In the genomic region with DNA sequence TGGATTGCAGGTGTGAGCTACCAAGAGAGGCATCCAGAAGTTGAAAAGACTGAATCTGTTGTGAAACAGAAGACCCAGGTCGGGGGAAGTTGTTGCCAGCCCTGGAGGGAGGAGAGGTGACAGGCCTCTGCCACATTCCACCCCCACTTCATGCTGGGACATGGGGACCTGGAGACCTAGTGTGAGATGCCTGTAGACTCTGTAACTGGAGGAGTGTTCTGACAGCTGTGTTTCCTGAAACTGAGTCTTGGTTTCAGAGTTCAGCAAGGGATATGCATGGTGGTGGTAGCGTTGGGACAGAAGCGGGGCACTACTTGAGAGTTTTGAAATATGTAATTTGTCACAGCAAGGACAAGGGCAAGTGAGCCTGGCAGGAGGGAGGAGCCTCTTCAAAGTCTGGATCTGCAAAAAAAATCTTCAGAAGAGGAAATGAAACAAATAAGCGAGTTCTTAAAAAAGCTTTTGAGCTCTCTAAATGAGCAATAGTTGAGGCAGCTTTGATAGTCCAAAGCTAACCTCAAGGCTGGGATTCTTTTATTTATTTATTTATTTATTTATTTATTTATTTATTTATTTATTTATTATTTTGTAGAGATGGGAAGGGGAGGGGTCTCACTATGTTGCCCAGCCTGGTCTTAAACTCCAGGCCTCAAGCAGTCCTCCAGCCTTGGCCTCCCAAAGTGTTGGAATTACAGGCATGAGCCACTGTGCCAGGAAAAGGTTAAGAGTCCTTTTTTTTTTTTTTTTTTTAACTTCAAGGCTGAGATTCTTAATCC, we compare ENCODE assay signal across 1 cellular context.
TF ChIP-seq lines count a peak whose summit lies in the region.

No MANE protein-coding gene starts in this region.

TF ChIP-seq in GM12878, 131 proteins besides CTCF, POLR2A, EP300 and RAD21 (continued from another document and continues in another):
- TF ChIP-seq, protein P1, sequence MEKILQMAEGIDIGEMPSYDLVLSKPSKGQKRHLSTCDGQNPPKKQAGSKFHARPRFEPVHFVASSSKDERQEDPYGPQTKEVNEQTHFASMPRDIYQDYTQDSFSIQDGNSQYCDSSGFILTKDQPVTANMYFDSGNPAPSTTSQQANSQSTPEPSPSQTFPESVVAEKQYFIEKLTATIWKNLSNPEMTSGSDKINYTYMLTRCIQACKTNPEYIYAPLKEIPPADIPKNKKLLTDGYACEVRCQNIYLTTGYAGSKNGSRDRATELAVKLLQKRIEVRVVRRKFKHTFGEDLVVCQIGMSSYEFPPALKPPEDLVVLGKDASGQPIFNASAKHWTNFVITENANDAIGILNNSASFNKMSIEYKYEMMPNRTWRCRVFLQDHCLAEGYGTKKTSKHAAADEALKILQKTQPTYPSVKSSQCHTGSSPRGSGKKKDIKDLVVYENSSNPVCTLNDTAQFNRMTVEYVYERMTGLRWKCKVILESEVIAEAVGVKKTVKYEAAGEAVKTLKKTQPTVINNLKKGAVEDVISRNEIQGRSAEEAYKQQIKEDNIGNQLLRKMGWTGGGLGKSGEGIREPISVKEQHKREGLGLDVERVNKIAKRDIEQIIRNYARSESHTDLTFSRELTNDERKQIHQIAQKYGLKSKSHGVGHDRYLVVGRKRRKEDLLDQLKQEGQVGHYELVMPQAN (conservative IDR thresholded peaks at IDR 0.05), result peak; percentile 40; the same call in 1 of the 2 replicates
- 0 out of 2 replicates have a peak, but pooled peaks have one; percentile 56 for TF ChIP-seq PML (IDR thresholded peaks at IDR 0.05; ENCODE audit: low read length)
- TF ChIP-seq IRF4 (IDR thresholded peaks at IDR 0.05; ENCODE audit: low read depth, low read length), result peak; percentile 85
- TF ChIP-seq, protein P2, sequence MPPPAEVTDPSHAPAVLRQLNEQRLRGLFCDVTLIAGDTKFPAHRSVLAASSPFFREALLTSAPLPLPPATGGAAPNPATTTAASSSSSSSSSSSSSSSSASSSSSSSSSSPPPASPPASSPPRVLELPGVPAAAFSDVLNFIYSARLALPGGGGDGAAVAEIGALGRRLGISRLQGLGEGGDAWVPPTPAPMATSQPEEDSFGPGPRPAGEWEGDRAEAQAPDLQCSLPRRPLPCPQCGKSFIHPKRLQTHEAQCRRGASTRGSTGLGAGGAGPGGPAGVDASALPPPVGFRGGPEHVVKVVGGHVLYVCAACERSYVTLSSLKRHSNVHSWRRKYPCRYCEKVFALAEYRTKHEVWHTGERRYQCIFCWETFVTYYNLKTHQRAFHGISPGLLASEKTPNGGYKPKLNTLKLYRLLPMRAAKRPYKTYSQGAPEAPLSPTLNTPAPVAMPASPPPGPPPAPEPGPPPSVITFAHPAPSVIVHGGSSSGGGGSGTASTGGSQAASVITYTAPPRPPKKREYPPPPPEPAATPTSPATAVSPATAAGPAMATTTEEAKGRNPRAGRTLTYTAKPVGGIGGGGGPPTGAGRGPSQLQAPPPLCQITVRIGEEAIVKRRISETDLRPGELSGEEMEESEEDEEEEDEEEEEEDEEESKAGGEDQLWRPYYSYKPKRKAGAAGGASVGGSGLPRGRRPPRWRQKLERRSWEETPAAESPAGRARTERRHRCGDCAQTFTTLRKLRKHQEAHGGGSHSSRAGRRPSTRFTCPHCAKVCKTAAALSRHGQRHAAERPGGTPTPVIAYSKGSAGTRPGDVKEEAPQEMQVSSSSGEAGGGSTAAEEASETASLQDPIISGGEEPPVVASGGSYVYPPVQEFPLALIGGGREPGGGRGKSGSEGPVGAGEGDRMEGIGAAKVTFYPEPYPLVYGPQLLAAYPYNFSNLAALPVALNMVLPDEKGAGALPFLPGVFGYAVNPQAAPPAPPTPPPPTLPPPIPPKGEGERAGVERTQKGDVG (CRISPR knock-in tag; IDR thresholded peaks at IDR 0.05), result no peak
- no peak for TF ChIP-seq MYC (IDR thresholded peaks at IDR 0.05; ENCODE audit: insufficient read depth, insufficient read length, insufficient replicate concordance, low read length, severe bottlenecking)
- TF ChIP-seq JUND (IDR thresholded peaks at IDR 0.05; ENCODE audit: low read depth, low read length), result 0 out of 2 replicates have a peak, but pooled peaks have one; percentile 16
- no peak for TF ChIP-seq NFXL1 (IDR thresholded peaks at IDR 0.05; ENCODE audit: borderline replicate concordance)
- TF ChIP-seq WRNIP1 (IDR thresholded peaks at IDR 0.05; ENCODE audit: borderline replicate concordance, low read depth, low read length), result no peak
- peak; percentile 58; the same call in 1 of the 2 replicates for TF ChIP-seq YY1 (IDR thresholded peaks at IDR 0.05; ENCODE audit: low read depth, low read length)
- no peak for TF ChIP-seq ZBTB33 (IDR thresholded peaks at IDR 0.05)
- TF ChIP-seq USF2 (IDR thresholded peaks at IDR 0.05; ENCODE audit: borderline replicate concordance, low read depth, low read length), result no peak
- TF ChIP-seq, protein P3, sequence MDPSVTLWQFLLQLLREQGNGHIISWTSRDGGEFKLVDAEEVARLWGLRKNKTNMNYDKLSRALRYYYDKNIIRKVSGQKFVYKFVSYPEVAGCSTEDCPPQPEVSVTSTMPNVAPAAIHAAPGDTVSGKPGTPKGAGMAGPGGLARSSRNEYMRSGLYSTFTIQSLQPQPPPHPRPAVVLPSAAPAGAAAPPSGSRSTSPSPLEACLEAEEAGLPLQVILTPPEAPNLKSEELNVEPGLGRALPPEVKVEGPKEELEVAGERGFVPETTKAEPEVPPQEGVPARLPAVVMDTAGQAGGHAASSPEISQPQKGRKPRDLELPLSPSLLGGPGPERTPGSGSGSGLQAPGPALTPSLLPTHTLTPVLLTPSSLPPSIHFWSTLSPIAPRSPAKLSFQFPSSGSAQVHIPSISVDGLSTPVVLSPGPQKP (IDR thresholded peaks at IDR 0.05; ENCODE audit: low read depth, low read length), result no peak
- no peak for TF ChIP-seq HDAC6 (IDR thresholded peaks at IDR 0.05; ENCODE audit: unreplicated experiment)
- no peak for TF ChIP-seq SRF (IDR thresholded peaks at IDR 0.05; ENCODE audit: low read depth in 2 of 2, low read length in 2 of 2)
- TF ChIP-seq ZNF217 (IDR thresholded peaks at IDR 0.05), result no peak
- TF ChIP-seq MTA3 (IDR thresholded peaks at IDR 0.05; ENCODE audit: borderline replicate concordance, low read length), result peak; percentile 96
- TF ChIP-seq BCL3 (IDR thresholded peaks at IDR 0.05; ENCODE audit: borderline replicate concordance, insufficient read depth, low read depth, low read length, poor library complexity, severe bottlenecking), result peak; percentile 46
- TF ChIP-seq, protein P4, sequence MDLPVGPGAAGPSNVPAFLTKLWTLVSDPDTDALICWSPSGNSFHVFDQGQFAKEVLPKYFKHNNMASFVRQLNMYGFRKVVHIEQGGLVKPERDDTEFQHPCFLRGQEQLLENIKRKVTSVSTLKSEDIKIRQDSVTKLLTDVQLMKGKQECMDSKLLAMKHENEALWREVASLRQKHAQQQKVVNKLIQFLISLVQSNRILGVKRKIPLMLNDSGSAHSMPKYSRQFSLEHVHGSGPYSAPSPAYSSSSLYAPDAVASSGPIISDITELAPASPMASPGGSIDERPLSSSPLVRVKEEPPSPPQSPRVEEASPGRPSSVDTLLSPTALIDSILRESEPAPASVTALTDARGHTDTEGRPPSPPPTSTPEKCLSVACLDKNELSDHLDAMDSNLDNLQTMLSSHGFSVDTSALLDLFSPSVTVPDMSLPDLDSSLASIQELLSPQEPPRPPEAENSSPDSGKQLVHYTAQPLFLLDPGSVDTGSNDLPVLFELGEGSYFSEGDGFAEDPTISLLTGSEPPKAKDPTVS (IDR thresholded peaks at IDR 0.05; ENCODE audit: low read depth, low read length), result no peak
- no peak for TF ChIP-seq RCOR1 (conservative IDR thresholded peaks at IDR 0.05; ENCODE audit: low read depth, low read length)
- TF ChIP-seq BACH1 (IDR thresholded peaks at IDR 0.05; ENCODE audit: borderline replicate concordance), result peak; percentile 35; the same call in 1 of the 2 replicates
- TF ChIP-seq SUZ12 (IDR thresholded peaks at IDR 0.05; ENCODE audit: unreplicated experiment), result no peak
- TF ChIP-seq SIX5 (IDR thresholded peaks at IDR 0.05; ENCODE audit: low read depth, low read length, severe bottlenecking), result no peak
- peak; percentile 37; the same call in 1 of the 2 replicates for TF ChIP-seq NR2F1 (conservative IDR thresholded peaks at IDR 0.05)
- TF ChIP-seq, protein P5, sequence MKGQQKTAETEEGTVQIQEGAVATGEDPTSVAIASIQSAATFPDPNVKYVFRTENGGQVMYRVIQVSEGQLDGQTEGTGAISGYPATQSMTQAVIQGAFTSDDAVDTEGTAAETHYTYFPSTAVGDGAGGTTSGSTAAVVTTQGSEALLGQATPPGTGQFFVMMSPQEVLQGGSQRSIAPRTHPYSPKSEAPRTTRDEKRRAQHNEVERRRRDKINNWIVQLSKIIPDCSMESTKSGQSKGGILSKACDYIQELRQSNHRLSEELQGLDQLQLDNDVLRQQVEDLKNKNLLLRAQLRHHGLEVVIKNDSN (IDR thresholded peaks at IDR 0.05; ENCODE audit: borderline replicate concordance, extremely low read length, insufficient read depth, low read depth, low read length), result no peak
- TF ChIP-seq SUPT20H (IDR thresholded peaks at IDR 0.05; ENCODE audit: borderline replicate concordance, control insufficient read depth, low read depth, low read length), result no peak
- TF ChIP-seq TCF3 (IDR thresholded peaks at IDR 0.05; ENCODE audit: borderline replicate concordance, insufficient read depth, low read depth, low read length), result peak; percentile 83
- no peak for TF ChIP-seq LARP7 (IDR thresholded peaks at IDR 0.05)
- TF ChIP-seq, protein P6, sequence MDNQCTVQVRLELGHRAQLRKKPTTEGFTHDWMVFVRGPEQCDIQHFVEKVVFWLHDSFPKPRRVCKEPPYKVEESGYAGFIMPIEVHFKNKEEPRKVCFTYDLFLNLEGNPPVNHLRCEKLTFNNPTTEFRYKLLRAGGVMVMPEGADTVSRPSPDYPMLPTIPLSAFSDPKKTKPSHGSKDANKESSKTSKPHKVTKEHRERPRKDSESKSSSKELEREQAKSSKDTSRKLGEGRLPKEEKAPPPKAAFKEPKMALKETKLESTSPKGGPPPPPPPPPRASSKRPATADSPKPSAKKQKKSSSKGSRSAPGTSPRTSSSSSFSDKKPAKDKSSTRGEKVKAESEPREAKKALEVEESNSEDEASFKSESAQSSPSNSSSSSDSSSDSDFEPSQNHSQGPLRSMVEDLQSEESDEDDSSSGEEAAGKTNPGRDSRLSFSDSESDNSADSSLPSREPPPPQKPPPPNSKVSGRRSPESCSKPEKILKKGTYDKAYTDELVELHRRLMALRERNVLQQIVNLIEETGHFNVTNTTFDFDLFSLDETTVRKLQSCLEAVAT (IDR thresholded peaks at IDR 0.05), result no peak; the same call in 1 of the 2 replicates
- no peak for TF ChIP-seq NFYA (IDR thresholded peaks at IDR 0.05; ENCODE audit: borderline replicate concordance, low read depth, low read length)
- TF ChIP-seq ZNF384 (IDR thresholded peaks at IDR 0.05; ENCODE audit: borderline replicate concordance, low read depth, low read length), result peak; percentile 93
- TF ChIP-seq, protein P7, sequence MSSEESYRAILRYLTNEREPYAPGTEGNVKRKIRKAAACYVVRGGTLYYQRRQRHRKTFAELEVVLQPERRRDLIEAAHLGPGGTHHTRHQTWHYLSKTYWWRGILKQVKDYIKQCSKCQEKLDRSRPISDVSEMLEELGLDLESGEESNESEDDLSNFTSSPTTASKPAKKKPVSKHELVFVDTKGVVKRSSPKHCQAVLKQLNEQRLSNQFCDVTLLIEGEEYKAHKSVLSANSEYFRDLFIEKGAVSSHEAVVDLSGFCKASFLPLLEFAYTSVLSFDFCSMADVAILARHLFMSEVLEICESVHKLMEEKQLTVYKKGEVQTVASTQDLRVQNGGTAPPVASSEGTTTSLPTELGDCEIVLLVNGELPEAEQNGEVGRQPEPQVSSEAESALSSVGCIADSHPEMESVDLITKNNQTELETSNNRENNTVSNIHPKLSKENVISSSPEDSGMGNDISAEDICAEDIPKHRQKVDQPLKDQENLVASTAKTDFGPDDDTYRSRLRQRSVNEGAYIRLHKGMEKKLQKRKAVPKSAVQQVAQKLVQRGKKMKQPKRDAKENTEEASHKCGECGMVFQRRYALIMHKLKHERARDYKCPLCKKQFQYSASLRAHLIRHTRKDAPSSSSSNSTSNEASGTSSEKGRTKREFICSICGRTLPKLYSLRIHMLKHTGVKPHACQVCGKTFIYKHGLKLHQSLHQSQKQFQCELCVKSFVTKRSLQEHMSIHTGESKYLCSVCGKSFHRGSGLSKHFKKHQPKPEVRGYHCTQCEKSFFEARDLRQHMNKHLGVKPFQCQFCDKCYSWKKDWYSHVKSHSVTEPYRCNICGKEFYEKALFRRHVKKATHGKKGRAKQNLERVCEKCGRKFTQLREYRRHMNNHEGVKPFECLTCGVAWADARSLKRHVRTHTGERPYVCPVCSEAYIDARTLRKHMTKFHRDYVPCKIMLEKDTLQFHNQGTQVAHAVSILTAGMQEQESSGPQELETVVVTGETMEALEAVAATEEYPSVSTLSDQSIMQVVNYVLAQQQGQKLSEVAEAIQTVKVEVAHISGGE (CRISPR knock-in tag; IDR thresholded peaks at IDR 0.05), result no peak
- TF ChIP-seq ZZZ3 (IDR thresholded peaks at IDR 0.05; ENCODE audit: control insufficient read depth, insufficient read length, low read depth), result no peak
- TF ChIP-seq TCF7 (IDR thresholded peaks at IDR 0.05; ENCODE audit: borderline replicate concordance), result peak; percentile 78
- no peak for TF ChIP-seq CBX3 (IDR thresholded peaks at IDR 0.05; ENCODE audit: borderline replicate concordance, low read depth)
- peak; percentile 33; the same call in 1 of the 2 replicates for TF ChIP-seq GABPA (IDR thresholded peaks at IDR 0.05; ENCODE audit: low read depth)
